Comparison of ENCODE assay signal across 25 cellular contexts in genomic region chr5:66415208-66415607, GRCh38.
A peak's percentile ranks its signal among the peaks of the same experiment; 100 is the strongest.
DNase-seq lines count a peak whose midpoint lies in the region; ATAC-seq and TF ChIP-seq lines count a peak whose summit lies in the region.
"Had no signal": no experiment of that assay in that cellular context is flagged by ENCODE, and none has a peak within 500 bp of the region (broad histone marks: within the 10 kb centered on the region; RNA-seq: fewer than 3 reads in every experiment).

No MANE protein-coding gene starts in this region.

- no peaks in the 10 kb centered on the region for H3K4me1 Mint-ChIP-seq in activated CD8-positive, alpha-beta T cell treated with anti-CD3 and anti-CD28 coated beads, Interleukin-2, amount 10 ng/mL, durations not matched to agents 7 days and 5 days (ENCODE audit: low read depth)

- POLR2A ChIA-PET in activated CD8-positive, alpha-beta T cell treated with anti-CD3 and anti-CD28 coated beads, Interleukin-2, amount 10 ng/mL, durations not matched to agents 7 days and 5 days (lab: Charles Lee) = no interaction called here

- no peaks in the 10 kb centered on the region for H3K36me3 Mint-ChIP-seq in activated CD8-positive, alpha-beta T cell treated with anti-CD3 and anti-CD28 coated beads, Interleukin-2, amount 10 ng/mL, durations not matched to agents 7 days and 5 days (ENCODE audit: low read depth)

- H3K4me1 ChIP-seq in left ventricle myocardium inferior (peaks cover 62% of the 10 kb centered on the region), right atrium auricular region (peaks cover 0 to 39% of the 10 kb centered on the region in 2 donors)
- H3K4me1 ChIP-seq: Peyer's patch, psoas muscle, SJCRH30, upper lobe of right lung had no signal

- no peak overlapping the region for H3K27ac Mint-ChIP-seq in activated CD8-positive, alpha-beta T cell treated with anti-CD3 and anti-CD28 coated beads, Interleukin-2, amount 10 ng/mL, durations not matched to agents 7 days and 5 days

- peaks cover 7% of the 10 kb centered on the region for H3K9me3 ChIP-seq in left ventricle myocardium inferior (replicated peaks)
- H3K9me3 ChIP-seq in right atrium auricular region = peaks cover 0 to 5% of the 10 kb centered on the region in 2 donors
- no peaks in the 10 kb centered on the region for H3K9me3 ChIP-seq in SK-N-MC (ENCODE audit: low read depth, low read length)
- H3K9me3 ChIP-seq: Peyer's patch, psoas muscle, SJCRH30, upper lobe of right lung had no signal

- H3K36me3 ChIP-seq in left ventricle myocardium inferior (peaks cover 8% of the 10 kb centered on the region), right atrium auricular region (no peaks in the 10 kb centered on the region), SK-N-MC (ENCODE audit: insufficient read depth, low read length) (no peaks in the 10 kb centered on the region)
- H3K36me3 ChIP-seq: BLaER1 treated with 17β-estradiol and CSF1 and Interleukin-3, amounts not matched to agents 10 nM and 100 nM; Peyer's patch; SJCRH30; upper lobe of right lung had no signal

- ATAC-seq in HG03520 (IDR thresholded peaks at IDR 0.05; ENCODE audit: unreplicated experiment) = no peak
- ATAC-seq in GM21381 (IDR thresholded peaks at IDR 0.05; ENCODE audit: unreplicated experiment) = no peak
- no peak for ATAC-seq in activated CD8-positive, alpha-beta T cell treated with anti-CD3 and anti-CD28 coated beads, Interleukin-2, amount 10 ng/mL, durations not matched to agents 7 days and 5 days
- ATAC-seq: activated T-cell treated with anti-CD3 and anti-CD28 coated beads, Interleukin-2, amount 50 U/mL, for 4 hours; left colon; psoas muscle; upper lobe of right lung had no signal

- H3K9me3 Mint-ChIP-seq in activated CD8-positive, alpha-beta T cell treated with anti-CD3 and anti-CD28 coated beads, Interleukin-2, amount 10 ng/mL, durations not matched to agents 7 days and 5 days (ENCODE audit: insufficient read depth) = no peaks in the 10 kb centered on the region
- H3K9me3 Mint-ChIP-seq: activated T-cell treated with anti-CD3 and anti-CD28 coated beads, Interleukin-2, amount 50 U/mL, for 4 hours had no signal

- CTCF ChIA-PET in activated CD8-positive, alpha-beta T cell treated with anti-CD3 and anti-CD28 coated beads, Interleukin-2, amount 10 ng/mL, durations not matched to agents 7 days and 5 days (lab: Charles Lee) = no interaction called here

- TF ChIP-seq CTCF in left ventricle myocardium inferior (IDR thresholded peaks at IDR 0.05; ENCODE audit: borderline replicate concordance) (no peak), right atrium auricular region (IDR thresholded peaks at IDR 0.05) (no peak)

- H3K9ac ChIP-seq in SK-N-MC (ENCODE audit: insufficient read length) = no peak overlapping the region
- H3K9ac ChIP-seq: BLaER1 treated with 17β-estradiol and CSF1 and Interleukin-3, amounts not matched to agents 10 nM and 100 nM had no signal

- H3K4me3 ChIP-seq in left ventricle myocardium inferior (no peak overlapping the region), right atrium auricular region (no peak overlapping the region), SK-N-MC (no peak overlapping the region)
- H3K4me3 ChIP-seq: BLaER1 treated with 17β-estradiol and CSF1 and Interleukin-3, amounts not matched to agents 10 nM and 100 nM; coronary artery; Peyer's patch; psoas muscle; SJCRH30; upper lobe of right lung had no signal

- intact Hi-C loops in left ventricle myocardium inferior (cut with micrococcal nuclease) = no loop called here

- DNase-seq in left ventricle myocardium inferior (no peak), right atrium auricular region (ENCODE audit: low spot score) (no peak), SK-N-MC (ENCODE audit: low read depth, low spot score) (no peak), fibroblast of gingiva (ENCODE audit: low read depth) (peak; percentile 6), GM19240 (ENCODE audit: insufficient read length, low spot score) (no peak)
- DNase-seq in activated CD8-positive, alpha-beta T cell treated with anti-CD3 and anti-CD28 coated beads, Interleukin-2, amount 10 ng/mL, durations not matched to agents 7 days and 5 days = no peak
- DNase-seq: activated CD4-positive, alpha-beta T cell treated with anti-CD3 and anti-CD28 coated beads for 48 hours; activated naive CD4-positive, alpha-beta T cell; activated T-cell treated with anti-CD3 and anti-CD28 coated beads, Interleukin-2, amount 50 U/mL, for 4 hours; foreskin melanocyte; left colon; mesenchymal stem cell; MM.1S; NCI-H1694; NCI-H524; Peyer's patch; psoas muscle; SJCRH30; T-helper 2 cell; upper lobe of right lung had no signal

- H3K27me3 ChIP-seq in left ventricle myocardium inferior (ENCODE audit: low read depth) = no peaks in the 10 kb centered on the region
- no peaks in the 10 kb centered on the region for H3K27me3 ChIP-seq in right atrium auricular region
- H3K27me3 ChIP-seq: BLaER1 treated with 17β-estradiol and CSF1 and Interleukin-3, amounts not matched to agents 10 nM and 100 nM; Peyer's patch; upper lobe of right lung had no signal

- peak overlapping the region; percentile 31 for H3K27ac ChIP-seq in left ventricle myocardium inferior (replicated peaks)
- peak overlapping the region in 1 of 2 donors; percentile 46 for H3K27ac ChIP-seq in right atrium auricular region
- peak overlapping the region; percentile 16; the same call in 1 of the 2 replicates for H3K27ac ChIP-seq in SK-N-MC
- H3K27ac ChIP-seq: BLaER1 treated with 17β-estradiol and CSF1 and Interleukin-3, amounts not matched to agents 10 nM and 100 nM; coronary artery; Peyer's patch; psoas muscle; SJCRH30; upper lobe of right lung; VCaP had no signal

- H3K27me3 Mint-ChIP-seq in activated CD8-positive, alpha-beta T cell treated with anti-CD3 and anti-CD28 coated beads, Interleukin-2, amount 10 ng/mL, durations not matched to agents 7 days and 5 days (ENCODE audit: low read depth) = peaks cover 5% of the 10 kb centered on the region

- no peak overlapping the region for H3K4me3 Mint-ChIP-seq in activated CD8-positive, alpha-beta T cell treated with anti-CD3 and anti-CD28 coated beads, Interleukin-2, amount 10 ng/mL, durations not matched to agents 7 days and 5 days
- H3K4me3 Mint-ChIP-seq: activated T-cell treated with anti-CD3 and anti-CD28 coated beads, Interleukin-2, amount 50 U/mL, for 4 hours had no signal
